Comparison of ENCODE assay signal across 20 cellular contexts in genomic region chr13:22275393-22275792, GRCh38.
DNase-seq lines count a peak whose midpoint lies in the region; ATAC-seq, FAIRE-seq and TF ChIP-seq lines count a peak whose summit lies in the region.
"Had no signal": no experiment of that assay in that cellular context is flagged by ENCODE, and none has a peak within 500 bp of the region (broad histone marks: within the 10 kb centered on the region; RNA-seq: fewer than 3 reads in every experiment).

No MANE protein-coding gene starts in this region.

- no peak overlapping the region for H4K8ac ChIP-seq in IMR-90 (ENCODE audit: low read depth in 2 of 2, low read length in 2 of 2)

- no peak overlapping the region for H2BK20ac ChIP-seq in IMR-90 (ENCODE audit: low read depth, low read length)

- no CpG with 5 or more reads among the region's 3 CpGs for whole genome bisulfite sequencing in IMR-90 (ENCODE audit: extremely low coverage in 2 of 2, insufficient read length in 1 of 2), 2 experiments

- peaks cover 39% of the 10 kb centered on the region for H3K4me1 ChIP-seq in BLaER1
- no peaks in the 10 kb centered on the region; the same call in 1 of the 2 replicates for H3K4me1 ChIP-seq in IMR-90 (ENCODE audit: control insufficient read depth, insufficient read depth, low read length)

- dilution Hi-C loops in IMR-90 (cut with HindIII; ENCODE audit: low sequenced_read_pairs, unreplicated experiment) = no loop called here

- no peak overlapping the region for H3K9ac ChIP-seq in BLaER1
- H3K9ac ChIP-seq in IMR-90 (ENCODE audit: low read depth, low read length) = no peak overlapping the region
- H3K9ac ChIP-seq: GM23248 had no signal

- H3K9me3 ChIP-seq in BLaER1 (peaks cover 25% of the 10 kb centered on the region), IMR-90 (ENCODE audit: control insufficient read depth, insufficient read depth, low read length) (no peaks in the 10 kb centered on the region)

- H3K18ac ChIP-seq in IMR-90 (ENCODE audit: low read depth, low read length) = no peak overlapping the region

- TF ChIP-seq POLR2A in IMR-90 (IDR thresholded peaks at IDR 0.05; ENCODE audit: low read depth, low read length) = no peak

- in situ Hi-C loops in IMR-90 (cut with MboI; ENCODE audit: low sequenced_read_pairs) = no loop called here

- H4K5ac ChIP-seq in IMR-90 (ENCODE audit: low read depth, low read length) = no peak overlapping the region

- H3K4me2 ChIP-seq in BLaER1 (peak overlapping the region; percentile 18; the same call in 1 of the 2 replicates), IMR-90 (ENCODE audit: low read depth, low read length) (no peak overlapping the region)

- H3K4ac ChIP-seq in IMR-90 (ENCODE audit: low read depth, low read length) = no peak overlapping the region

- no peak for TF ChIP-seq CTCF in IMR-90 (conservative IDR thresholded peaks at IDR 0.05; ENCODE audit: low read depth, low read length)
- TF ChIP-seq CTCF in nephron progenitor cell (IDR thresholded peaks at IDR 0.05) = no peak

- no peak overlapping the region for H2AK5ac ChIP-seq in IMR-90 (ENCODE audit: low read depth, low read length)

- H3K23ac ChIP-seq in IMR-90 (ENCODE audit: low read depth, low read length) = no peak overlapping the region

- CTCF ChIA-PET in IMR-90 (lab: Yijun Ruan, JAX) = no interaction called here

- BruUV-seq in IMR-90 (replicated peaks; lab: Mats Ljungman, UMichigan) = no TSS peak

- peak; percentile 13 for DNase-seq in AG20443 (ENCODE audit: low spot score)
- DNase-seq in IMR-90 = no peak
- DNase-seq in nephron progenitor cell = no peak
- DNase-seq in HTR-8/SVneo (ENCODE audit: insufficient read length, low spot score) = no peak
- DNase-seq: C1 segment of cervical spinal cord; Calu3; CD4-positive, alpha-beta memory T cell; COR-L47; DND-41; EL; GDM1; GM23248; H7; HCEC 1CT had no signal

- H3K27me3 ChIP-seq in BLaER1 (no peaks in the 10 kb centered on the region), IMR-90 (ENCODE audit: control insufficient read depth, insufficient read depth, low read length) (no peaks in the 10 kb centered on the region)

- H3K4me3 Mint-ChIP-seq in nephron progenitor cell = no peak overlapping the region
- H3K4me3 Mint-ChIP-seq: B cell; CD4-positive, alpha-beta memory T cell had no signal

- H3K27ac ChIP-seq in BLaER1 = no peak overlapping the region
- H3K27ac ChIP-seq in IMR-90 (ENCODE audit: insufficient read depth, low read length) = no peak overlapping the region
- H3K27ac ChIP-seq: GM23248 had no signal

- peak overlapping the region; percentile 98 for H3K27ac Mint-ChIP-seq in nephron progenitor cell
- H3K27ac Mint-ChIP-seq: B cell had no signal

- peak overlapping the region; percentile 11; the same call in 1 of the 2 replicates for H4K91ac ChIP-seq in IMR-90 (ENCODE audit: insufficient read depth, low read depth, low read length)

- no peaks in the 10 kb centered on the region for H4K20me1 ChIP-seq in BLaER1
- no peaks in the 10 kb centered on the region for H4K20me1 ChIP-seq in IMR-90 (ENCODE audit: insufficient read depth, low read length)

- H3K27me3 Mint-ChIP-seq in nephron progenitor cell (ENCODE audit: low read depth, poor library complexity) = peaks cover 3% of the 10 kb centered on the region
- H3K27me3 Mint-ChIP-seq: B cell; CD4-positive, alpha-beta memory T cell had no signal

- H3K79me1 ChIP-seq in IMR-90 (ENCODE audit: low read depth in 1 of 2, low read length in 2 of 2) = no peaks in the 10 kb centered on the region

- no peak overlapping the region for H3K4me3 ChIP-seq in BLaER1
- H3K4me3 ChIP-seq in IMR-90 (ENCODE audit: insufficient read depth, low read depth, low read length) = no peak overlapping the region
- H3K4me3 ChIP-seq: GM12878, GM23248 had no signal

- no peak overlapping the region for H2BK5ac ChIP-seq in IMR-90 (ENCODE audit: low read depth, low read length, poor library complexity, severe bottlenecking)

- POLR2A ChIA-PET in IMR-90 (lab: Charles Lee; ENCODE audit: unreplicated experiment) = no interaction called here

- peaks cover 56% of the 10 kb centered on the region for H3K4me1 Mint-ChIP-seq in nephron progenitor cell

- no peak for TF ChIP-seq RAD21 in IMR-90 (IDR thresholded peaks at IDR 0.05; ENCODE audit: low read length)

- H2BK120ac ChIP-seq in IMR-90 (ENCODE audit: low read depth, low read length) = no peak overlapping the region

- FAIRE-seq in HTR-8/SVneo (lab: Jason Lieb, UNC) = no peak
- FAIRE-seq: GM12878, GM19239, H1 had no signal

- ATAC-seq in IMR-90 (ENCODE audit: low read depth) (no peak), HG03354 (IDR thresholded peaks at IDR 0.05; ENCODE audit: poor library complexity, severe bottlenecking, unreplicated experiment) (no peak)
- ATAC-seq: GM12878 had no signal

- no peak overlapping the region for H3K14ac ChIP-seq in IMR-90 (replicated peaks; ENCODE audit: low read depth, low read length)

- no peak overlapping the region; the same call in 2 of the 3 replicates for H2BK15ac ChIP-seq in IMR-90 (ENCODE audit: low read depth, low read length)

- intact Hi-C loops in IMR-90 (cut with micrococcal nuclease) = loop anchor here (5.0 to 10.0 kb wide), 4 partner anchors 201 to 511 kb away; no protein-coding TSS in a partner anchor

- peaks cover 17% of the 10 kb centered on the region for H3K36me3 Mint-ChIP-seq in nephron progenitor cell (ENCODE audit: low read depth)
- H3K36me3 Mint-ChIP-seq: CD4-positive, alpha-beta memory T cell had no signal

- no peak overlapping the region for H2AK9ac ChIP-seq in IMR-90 (replicated peaks; ENCODE audit: low read depth, low read length, poor library complexity)

- peaks cover 6% of the 10 kb centered on the region for H3K9me3 Mint-ChIP-seq in nephron progenitor cell
- H3K9me3 Mint-ChIP-seq: CD4-positive, alpha-beta memory T cell had no signal

- H3K36me3 ChIP-seq in BLaER1 = no peaks in the 10 kb centered on the region
- no peaks in the 10 kb centered on the region for H3K36me3 ChIP-seq in IMR-90 (ENCODE audit: control insufficient read depth, insufficient read depth, low read length)

- H3K56ac ChIP-seq in IMR-90 (ENCODE audit: extremely low read depth, insufficient read depth, low read length) = no peak overlapping the region

- no peak overlapping the region for H2AFZ ChIP-seq in IMR-90 (replicated peaks; ENCODE audit: low read length, poor library complexity)
- H2AFZ ChIP-seq: GM23248 had no signal

- no peaks in the 10 kb centered on the region for H3K9me1 ChIP-seq in IMR-90 (ENCODE audit: insufficient read depth, low read length)

TF ChIP-seq in IMR-90, 13 proteins besides CTCF, POLR2A, EP300 and RAD21:
- TF ChIP-seq BHLHE40 (IDR thresholded peaks at IDR 0.05; ENCODE audit: low read depth, low read length) (no peak), RCOR1 (IDR thresholded peaks at IDR 0.05; ENCODE audit: insufficient replicate concordance, low read length) (no peak), USF2 (IDR thresholded peaks at IDR 0.05; ENCODE audit: low read depth, low read length) (no peak), CEBPB (IDR thresholded peaks at IDR 0.05; ENCODE audit: low read depth, low read length) (no peak)
